8 cellular contexts compared by ENCODE assay signal in the genomic region with DNA sequence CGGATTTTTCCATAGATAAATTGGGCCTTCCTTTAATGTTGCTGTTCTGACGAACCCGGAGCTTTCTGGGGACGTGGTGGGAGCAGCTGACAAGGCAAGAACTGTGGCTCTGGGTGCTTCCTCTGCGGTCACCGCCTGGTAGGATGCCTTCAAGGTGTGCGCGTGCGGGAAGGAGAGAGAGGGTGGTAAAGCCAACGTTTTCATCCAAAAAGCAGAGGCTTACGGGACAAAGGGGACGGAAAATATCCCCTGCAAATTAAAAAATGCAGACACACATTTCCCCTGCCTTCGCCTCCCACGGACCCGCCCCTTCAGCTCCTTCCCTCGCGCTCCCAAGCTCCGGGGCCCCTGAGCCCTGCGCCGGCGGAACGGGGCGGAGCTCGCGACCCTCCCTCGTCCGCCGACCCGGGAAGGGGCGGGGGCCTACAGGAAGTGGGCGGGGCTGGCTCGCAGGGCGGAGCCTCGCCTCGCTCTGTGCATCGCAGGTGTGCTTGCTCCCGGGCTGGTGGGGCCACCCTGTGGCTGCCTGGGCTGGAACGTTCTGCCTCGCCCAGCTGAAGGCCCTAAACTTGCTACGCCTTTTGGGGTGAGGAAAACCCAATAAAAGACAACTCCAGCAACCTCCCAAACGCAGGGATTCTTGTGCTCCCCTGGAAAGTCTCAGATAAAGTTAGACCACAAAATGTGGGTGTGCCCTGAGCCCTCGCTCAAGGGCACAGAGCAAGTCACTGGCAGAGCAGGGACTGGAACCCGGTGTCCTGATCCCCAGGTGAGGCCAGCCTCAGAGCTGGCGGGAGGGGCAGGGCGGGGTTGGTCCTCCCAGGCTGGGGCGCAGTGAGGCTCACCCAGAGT. TPM values are rescaled to one million over a fixed set of nuclear protein-coding genes. Genes with fewer than 3 reads are reported as not detected.
DNase-seq lines count a peak whose midpoint lies in the region; ATAC-seq and TF ChIP-seq lines count a peak whose summit lies in the region.

No MANE protein-coding gene starts in this region.

- peak overlapping the region; percentile 76 for H3K27ac Mint-ChIP-seq in CD4-positive, alpha-beta T cell
- H3K27ac Mint-ChIP-seq in WTC11, result no peak overlapping the region
- no peak overlapping the region for H3K27ac Mint-ChIP-seq in memory B cell

- no peaks in the 10 kb centered on the region for H3K27me3 Mint-ChIP-seq in CD4-positive, alpha-beta T cell
- peaks cover 10% of the 10 kb centered on the region for H3K27me3 Mint-ChIP-seq in WTC11 (ENCODE audit: low read depth)
- peaks cover 4% of the 10 kb centered on the region for H3K27me3 Mint-ChIP-seq in memory B cell

- no peaks in the 10 kb centered on the region for H3K9me3 Mint-ChIP-seq in CD4-positive, alpha-beta T cell
- H3K9me3 Mint-ChIP-seq in WTC11, result no peaks in the 10 kb centered on the region
- H3K9me3 Mint-ChIP-seq in memory B cell, result no peaks in the 10 kb centered on the region

- CTCF ChIA-PET in CD4-positive, alpha-beta T cell (lab: Charles Lee), result interaction anchor here (0.7 to 2.3 kb wide), 11 partner anchors 9 to 453 kb away, joined by 3 to 15 read pairs (median 4); a partner anchor contains a TSS
- CTCF ChIA-PET in WTC11 (lab: Charles Lee), result interaction anchor here (0.6 to 7.1 kb wide), 36 partner anchors 9 to 455 kb away, joined by 3 to 231 read pairs (median 5); a partner anchor contains a TSS

- peak overlapping the region; percentile 60 for H2AFZ ChIP-seq in KMS-11 (ENCODE audit: low read depth)

- peak; percentile 69 for TF ChIP-seq CTCF in CD4-positive, alpha-beta T cell (IDR thresholded peaks at IDR 0.05)
- TF ChIP-seq CTCF in KMS-11 (conservative IDR thresholded peaks at IDR 0.05; ENCODE audit: low read depth, low read length), result peak; percentile 47; the same call in 1 of the 2 replicates
- no peak for TF ChIP-seq CTCF in WTC11 (IDR thresholded peaks at IDR 0.05)

- no peaks in the 10 kb centered on the region for H3K36me3 Mint-ChIP-seq in CD4-positive, alpha-beta T cell (ENCODE audit: low read depth)
- H3K36me3 Mint-ChIP-seq in WTC11 (no peaks in the 10 kb centered on the region), memory B cell (no peaks in the 10 kb centered on the region)

- POLR2A ChIA-PET in CD4-positive, alpha-beta T cell (lab: Charles Lee), result interaction anchor here (0.6 to 4.9 kb wide), 9 partner anchors 12 to 639 kb away, joined by 3 to 64 read pairs (median 5); a partner anchor contains a TSS
- POLR2A ChIA-PET in WTC11 (lab: Charles Lee), result no interaction called here

- peak overlapping the region; percentile 79 for H3K4me2 ChIP-seq in KMS-11

- intact Hi-C loops in CD4-positive, alpha-beta T cell (cut with DNase I, micrococcal nuclease), result loop anchor here (1.0 to 10.0 kb wide), 9 partner anchors 25 to 625 kb away; a partner anchor contains a TSS

- H4K20me1 ChIP-seq in KMS-11 (ENCODE audit: insufficient read depth), result no peaks in the 10 kb centered on the region

- peak overlapping the region; percentile 3; the same call in 1 of the 2 replicates for H3K9ac ChIP-seq in KMS-11

- H3K4me3 Mint-ChIP-seq in CD4-positive, alpha-beta T cell, result peak overlapping the region; percentile 77
- H3K4me3 Mint-ChIP-seq in WTC11 (peak overlapping the region; percentile 61), memory B cell (peak overlapping the region; percentile 78)

- H3K27me3 ChIP-seq in CD4-positive, alpha-beta T cell (ENCODE audit: control insufficient read depth, insufficient read depth, low read length), result no peaks in the 10 kb centered on the region
- H3K27me3 ChIP-seq in KMS-11 (ENCODE audit: insufficient read depth, low read depth), result no peaks in the 10 kb centered on the region

- peak overlapping the region; percentile 51 for H3K27ac ChIP-seq in CD4-positive, alpha-beta T cell (ENCODE audit: low read depth, low read length)
- H3K27ac ChIP-seq in KMS-11 (no peak overlapping the region; the same call in 1 of the 2 replicates), caudate nucleus (ENCODE audit: low read depth, low read length) (no peak overlapping the region)

- H3K4me3 ChIP-seq in KMS-11 (IDR thresholded peaks at IDR 0.05; ENCODE audit: insufficient read depth, low read depth, low read length), result no peak overlapping the region

- H3K4me1 ChIP-seq in KMS-11 (ENCODE audit: low read depth, poor library complexity, severe bottlenecking), result peaks cover 40% of the 10 kb centered on the region

- no peaks in the 10 kb centered on the region for H3K79me2 ChIP-seq in KMS-11 (ENCODE audit: insufficient read depth, low read depth)

- no peaks in the 10 kb centered on the region for H3K9me3 ChIP-seq in CD4-positive, alpha-beta T cell (ENCODE audit: control insufficient read depth, low read length)

- H3K4me1 Mint-ChIP-seq in CD4-positive, alpha-beta T cell (ENCODE audit: low read depth), result peaks cover 46% of the 10 kb centered on the region
- peaks cover 12% of the 10 kb centered on the region for H3K4me1 Mint-ChIP-seq in WTC11
- peaks cover 15% of the 10 kb centered on the region for H3K4me1 Mint-ChIP-seq in memory B cell

- ATAC-seq in CD4-positive, alpha-beta T cell (ENCODE audit: poor library complexity), result peak; percentile 91
- ATAC-seq in GM21390 (IDR thresholded peaks at IDR 0.05; ENCODE audit: unreplicated experiment) (peak; percentile 73), WTC11 (peak; percentile 91), memory B cell (ENCODE audit: low read depth) (peak; percentile 83), HG02938 (IDR thresholded peaks at IDR 0.05; ENCODE audit: unreplicated experiment) (no peak)

- H3K36me3 ChIP-seq in KMS-11 (ENCODE audit: insufficient read depth), result no peaks in the 10 kb centered on the region

- DNase-seq in CD4-positive, alpha-beta T cell, result peak; percentile 71 to 91 (median 82)
- peak; percentile 95 for DNase-seq in WTC11 (ENCODE audit: low spot score)
- peak in 41 of 61 donors; percentile 7 to 75 (median 39) for DNase-seq in caudate nucleus (lab: John Stamatoyannopoulos, UW)
- peak; percentile 67 to 68 for DNase-seq in memory B cell (ENCODE audit: low spot score in 2 of 2)
- peak; percentile 56 for DNase-seq in stimulated activated CD8-positive, alpha-beta memory T cell treated with anti-CD3 and anti-CD28 coated beads, Interleukin-15, amount 100 ng/mL, for 1 hour (ENCODE audit: low read depth)

TF ChIP-seq in WTC11, 78 proteins besides CTCF, POLR2A, EP300 and RAD21 (continues in another document):
- TF ChIP-seq, protein P1, sequence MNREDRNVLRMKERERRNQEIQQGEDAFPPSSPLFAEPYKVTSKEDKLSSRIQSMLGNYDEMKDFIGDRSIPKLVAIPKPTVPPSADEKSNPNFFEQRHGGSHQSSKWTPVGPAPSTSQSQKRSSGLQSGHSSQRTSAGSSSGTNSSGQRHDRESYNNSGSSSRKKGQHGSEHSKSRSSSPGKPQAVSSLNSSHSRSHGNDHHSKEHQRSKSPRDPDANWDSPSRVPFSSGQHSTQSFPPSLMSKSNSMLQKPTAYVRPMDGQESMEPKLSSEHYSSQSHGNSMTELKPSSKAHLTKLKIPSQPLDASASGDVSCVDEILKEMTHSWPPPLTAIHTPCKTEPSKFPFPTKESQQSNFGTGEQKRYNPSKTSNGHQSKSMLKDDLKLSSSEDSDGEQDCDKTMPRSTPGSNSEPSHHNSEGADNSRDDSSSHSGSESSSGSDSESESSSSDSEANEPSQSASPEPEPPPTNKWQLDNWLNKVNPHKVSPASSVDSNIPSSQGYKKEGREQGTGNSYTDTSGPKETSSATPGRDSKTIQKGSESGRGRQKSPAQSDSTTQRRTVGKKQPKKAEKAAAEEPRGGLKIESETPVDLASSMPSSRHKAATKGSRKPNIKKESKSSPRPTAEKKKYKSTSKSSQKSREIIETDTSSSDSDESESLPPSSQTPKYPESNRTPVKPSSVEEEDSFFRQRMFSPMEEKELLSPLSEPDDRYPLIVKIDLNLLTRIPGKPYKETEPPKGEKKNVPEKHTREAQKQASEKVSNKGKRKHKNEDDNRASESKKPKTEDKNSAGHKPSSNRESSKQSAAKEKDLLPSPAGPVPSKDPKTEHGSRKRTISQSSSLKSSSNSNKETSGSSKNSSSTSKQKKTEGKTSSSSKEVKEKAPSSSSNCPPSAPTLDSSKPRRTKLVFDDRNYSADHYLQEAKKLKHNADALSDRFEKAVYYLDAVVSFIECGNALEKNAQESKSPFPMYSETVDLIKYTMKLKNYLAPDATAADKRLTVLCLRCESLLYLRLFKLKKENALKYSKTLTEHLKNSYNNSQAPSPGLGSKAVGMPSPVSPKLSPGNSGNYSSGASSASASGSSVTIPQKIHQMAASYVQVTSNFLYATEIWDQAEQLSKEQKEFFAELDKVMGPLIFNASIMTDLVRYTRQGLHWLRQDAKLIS (CRISPR knock-in tag; IDR thresholded peaks at IDR 0.05; ENCODE audit: borderline replicate concordance), result peak; percentile 78; the same call in 1 of the 2 replicates
- TF ChIP-seq KAT7 (CRISPR knock-in tag; IDR thresholded peaks at IDR 0.05; ENCODE audit: borderline replicate concordance) (no peak), NFE2L1 (CRISPR knock-in tag; IDR thresholded peaks at IDR 0.05) (no peak), MYBL2 (CRISPR knock-in tag; IDR thresholded peaks at IDR 0.05) (no peak)
- TF ChIP-seq, protein P2, sequence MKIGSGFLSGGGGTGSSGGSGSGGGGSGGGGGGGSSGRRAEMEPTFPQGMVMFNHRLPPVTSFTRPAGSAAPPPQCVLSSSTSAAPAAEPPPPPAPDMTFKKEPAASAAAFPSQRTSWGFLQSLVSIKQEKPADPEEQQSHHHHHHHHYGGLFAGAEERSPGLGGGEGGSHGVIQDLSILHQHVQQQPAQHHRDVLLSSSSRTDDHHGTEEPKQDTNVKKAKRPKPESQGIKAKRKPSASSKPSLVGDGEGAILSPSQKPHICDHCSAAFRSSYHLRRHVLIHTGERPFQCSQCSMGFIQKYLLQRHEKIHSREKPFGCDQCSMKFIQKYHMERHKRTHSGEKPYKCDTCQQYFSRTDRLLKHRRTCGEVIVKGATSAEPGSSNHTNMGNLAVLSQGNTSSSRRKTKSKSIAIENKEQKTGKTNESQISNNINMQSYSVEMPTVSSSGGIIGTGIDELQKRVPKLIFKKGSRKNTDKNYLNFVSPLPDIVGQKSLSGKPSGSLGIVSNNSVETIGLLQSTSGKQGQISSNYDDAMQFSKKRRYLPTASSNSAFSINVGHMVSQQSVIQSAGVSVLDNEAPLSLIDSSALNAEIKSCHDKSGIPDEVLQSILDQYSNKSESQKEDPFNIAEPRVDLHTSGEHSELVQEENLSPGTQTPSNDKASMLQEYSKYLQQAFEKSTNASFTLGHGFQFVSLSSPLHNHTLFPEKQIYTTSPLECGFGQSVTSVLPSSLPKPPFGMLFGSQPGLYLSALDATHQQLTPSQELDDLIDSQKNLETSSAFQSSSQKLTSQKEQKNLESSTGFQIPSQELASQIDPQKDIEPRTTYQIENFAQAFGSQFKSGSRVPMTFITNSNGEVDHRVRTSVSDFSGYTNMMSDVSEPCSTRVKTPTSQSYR (CRISPR knock-in tag; IDR thresholded peaks at IDR 0.05), result 0 out of 2 replicates have a peak, but pooled peaks have one; percentile 57

RNA-seq across cellular contexts. Expression of a gene that starts 25.4 kb away (rescaled TPM):
- 1 to 10 TPM; 6.9 to 7.3 TPM for total RNA-seq in CD4-positive, alpha-beta T cell
- 11.7 to 14.8 TPM (median 12.5 TPM) in 3 replicates for total RNA-seq in WTC11 (2021)

Comparison
In these comparisons a context has a peak if more than half of its experiments do, and no peak if none do; other contexts are left out.
1. DNase-seq: peak in every context shown above with its lines; median percentile 95 in WTC11; 82 in CD4-positive, alpha-beta T cell; 68 in memory B cell; 56 in stimulated activated CD8-positive, alpha-beta memory T cell treated with anti-CD3 and anti-CD28 coated beads, Interleukin-15, amount 100 ng/mL, for 1 hour; 39 in caudate nucleus.